22 cellular contexts compared by ENCODE assay signal in genomic region chr3:69339766-69340165, GRCh38. TPM values are rescaled to one million over a fixed set of nuclear protein-coding genes. Genes with fewer than 3 reads are reported as not detected.
DNase-seq lines count a peak whose midpoint lies in the region; ATAC-seq, FAIRE-seq and TF ChIP-seq lines count a peak whose summit lies in the region.
"Had no signal": no experiment of that assay in that cellular context is flagged by ENCODE, and none has a peak within 500 bp of the region (broad histone marks: within the 10 kb centered on the region; RNA-seq: fewer than 3 reads in every experiment).

No MANE protein-coding gene starts in this region.

- H4K20me1 ChIP-seq in BLaER1: peaks cover 59% of the 10 kb centered on the region
- H4K20me1 ChIP-seq in GM12878 (ENCODE audit: control insufficient read depth, insufficient read depth): no peaks in the 10 kb centered on the region

- SMC1A ChIA-PET in GM12878 (lab: Charles Lee; ENCODE audit: uncharacterized antibody, unreplicated experiment): interaction anchor here (0.6 to 1.7 kb wide), 5 partner anchors 10 to 775 kb away, joined by 3 to 9 read pairs (median 4); no protein-coding TSS in a partner anchor

- 5% methylated on average over 1 of the region's 1 CpG for WGBS in GM12878 (ENCODE audit: insufficient coverage, insufficient replicate concordance, low lambda C conversion rate, missing lambda C conversion rate)

- H3K4me2 ChIP-seq in BLaER1 (peak overlapping the region; percentile 39), GM12878 (ENCODE audit: control insufficient read depth, insufficient read depth) (no peak overlapping the region)
- H3K4me2 ChIP-seq: smooth muscle cell had no signal

- in situ Hi-C loops in GM12878 (cut with MboI): no loop called here

- H3K4me1 ChIP-seq in BLaER1 (peaks cover 71% of the 10 kb centered on the region), GM12878 (ENCODE audit: control insufficient read depth, insufficient read depth, low read length) (no peaks in the 10 kb centered on the region), left lung (peaks cover 5 to 28% of the 10 kb centered on the region in 2 donors)
- H3K4me1 ChIP-seq: parathyroid adenoma had no signal

- H2AFZ ChIP-seq in GM12878 (ENCODE audit: control insufficient read depth, low read depth, low read length): no peak overlapping the region
- H2AFZ ChIP-seq: parathyroid adenoma had no signal

- TF ChIP-seq EP300 in GM12878 (IDR thresholded peaks at IDR 0.05; ENCODE audit: borderline replicate concordance in 1 of 2, control insufficient read depth in 1 of 2, low read depth in 2 of 2, low read length in 2 of 2): no peak

- peak overlapping the region; percentile 22; the same call in 1 of the 2 replicates for H3K27ac ChIP-seq in BLaER1
- no peak overlapping the region for H3K27ac ChIP-seq in GM12878 (ENCODE audit: control insufficient read depth, insufficient read depth)
- H3K27ac ChIP-seq in left lung: peak overlapping the region in 1 of 2 donors; percentile 40
- H3K27ac ChIP-seq: parathyroid adenoma had no signal

- H3K27me3 ChIP-seq in BLaER1 (no peaks in the 10 kb centered on the region), GM12878 (replicated peaks in 1 of 2; ENCODE audit: control insufficient read depth in 2 of 2, insufficient read depth in 2 of 2, low read length in 1 of 2) (no peaks in the 10 kb centered on the region), left lung (no peaks in the 10 kb centered on the region)

- peak; percentile 87 to 91 for DNase-seq in Kasumi-1 (lab: John Stamatoyannopoulos, UW)
- no peak for DNase-seq in GM12878 (ENCODE audit: low read depth, low spot score)
- peak in 1 of 2 donors; percentile 49 for DNase-seq in left lung
- no peak for DNase-seq in NCI-H1436 (lab: John Stamatoyannopoulos, UW)
- DNase-seq in activated CD4-positive, alpha-beta T cell treated with anti-CD3 and anti-CD28 coated beads, Interleukin-2, amount 50 U/mL, for 4 hours: no peak
- no peak for DNase-seq in GM19239 (ENCODE audit: insufficient read length, low spot score)
- DNase-seq: activated gamma-delta T cell treated with Interleukin-2 at 50 U/mL for 16 hours, foreskin fibroblast, GF-D8, Karpas-422, naive B cell, NCI-H146, NCI-H345, SIG-M5, T-helper 9 cell had no signal

- H3K4me3 ChIP-seq in BLaER1 (no peak overlapping the region), GM12878 (no peak overlapping the region), left lung (no peak overlapping the region)
- H3K4me3 ChIP-seq: smooth muscle cell, thoracic aorta had no signal

- no peak for FAIRE-seq in GM12878 (lab: Jason Lieb, UNC)
- no peak for FAIRE-seq in GM19239 (lab: Jason Lieb, UNC)
- FAIRE-seq: astrocyte, H54 had no signal

- CTCF ChIA-PET in GM12878 (lab: Yijun Ruan, JAX): interaction anchor here (0.7 to 1.6 kb wide), 6 partner anchors 9 to 100 kb away, joined by 3 to 6 read pairs (median 3); no protein-coding TSS in a partner anchor

- peak; percentile 34; the same call in 2 of the 3 replicates for ATAC-seq in GM12878
- peak; percentile 57 for ATAC-seq in left lung
- no peak for ATAC-seq in HG03521 (IDR thresholded peaks at IDR 0.05; ENCODE audit: unreplicated experiment)

- H3K36me3 ChIP-seq in BLaER1 (peaks cover 59% of the 10 kb centered on the region), GM12878 (ENCODE audit: control insufficient read depth in 2 of 2, insufficient read depth in 2 of 2, low read length in 1 of 2) (no peaks in the 10 kb centered on the region), left lung (no peaks in the 10 kb centered on the region)
- H3K36me3 ChIP-seq: thoracic aorta had no signal

- H3K9ac ChIP-seq in BLaER1: peak overlapping the region; percentile 15; the same call in 1 of the 2 replicates
- no peak overlapping the region for H3K9ac ChIP-seq in GM12878 (ENCODE audit: control insufficient read depth, insufficient read depth, low read length)
- H3K9ac ChIP-seq: parathyroid adenoma had no signal

- TF ChIP-seq RAD21 in GM12878 (IDR thresholded peaks at IDR 0.05; ENCODE audit: insufficient read depth, low read depth, low read length): no peak

- no peaks in the 10 kb centered on the region for H3K79me2 ChIP-seq in GM12878 (ENCODE audit: control insufficient read depth, insufficient read depth, low read length)
- H3K79me2 ChIP-seq: parathyroid adenoma had no signal

- no TSS peak for BruUV-seq in GM12878 (replicated peaks; lab: Mats Ljungman, UMichigan)

- TF ChIP-seq POLR2A in GM12878 (IDR thresholded peaks at IDR 0.05; ENCODE audit: low read depth, low read length): no peak

- RAD21 ChIA-PET in GM12878 (lab: Charles Lee; ENCODE audit: unreplicated experiment): interaction anchor here (1.0 to 1.5 kb wide), 3 partner anchors 9 to 70 kb away, joined by 3 read pairs; no protein-coding TSS in a partner anchor

- TF ChIP-seq CTCF in GM12878 (IDR thresholded peaks at IDR 0.05 in 2 of 3, conservative IDR thresholded peaks at IDR 0.05 in 1 of 3; ENCODE audit: control insufficient read depth in 2 of 3, extremely low read depth in 1 of 3, insufficient read depth in 1 of 3, low read depth in 3 of 3, low read length in 3 of 3) (no peak), left lung (IDR thresholded peaks at IDR 0.05) (no peak)

- POLR2A ChIA-PET in GM12878 (lab: Charles Lee): no interaction called here

- intact Hi-C loops in GM12878 (cut with micrococcal nuclease; ENCODE audit: unreplicated experiment): no loop called here
- intact Hi-C loops in left lung (cut with DNase I): loop anchor here in 1 of 2 donors (10.0 kb wide), 1 partner anchor 55 kb away; no protein-coding TSS in a partner anchor

- H3K9me3 ChIP-seq in BLaER1: peaks cover 39% of the 10 kb centered on the region
- H3K9me3 ChIP-seq in GM12878 (replicated peaks; ENCODE audit: control insufficient read depth, insufficient read depth, low read length): no peaks in the 10 kb centered on the region; the same call in 2 of the 3 replicates
- peaks cover 0 to under 1% of the 10 kb centered on the region in 2 donors for H3K9me3 ChIP-seq in left lung
- H3K9me3 ChIP-seq: thoracic aorta had no signal

TF ChIP-seq in GM12878, 131 proteins besides CTCF, POLR2A, EP300 and RAD21:
- TF ChIP-seq ATF3 (IDR thresholded peaks at IDR 0.05; ENCODE audit: borderline replicate concordance, extremely low read depth, low read depth, low read length) (no peak), MYC (IDR thresholded peaks at IDR 0.05; ENCODE audit: insufficient read depth, insufficient read length, insufficient replicate concordance, low read length, severe bottlenecking) (no peak), SUZ12 (IDR thresholded peaks at IDR 0.05; ENCODE audit: unreplicated experiment) (no peak), SPI1 (IDR thresholded peaks at IDR 0.05; ENCODE audit: borderline replicate concordance, insufficient read depth, low read depth, low read length) (no peak), KDM1A (IDR thresholded peaks at IDR 0.05; ENCODE audit: borderline replicate concordance) (no peak), GATAD2B (conservative IDR thresholded peaks at IDR 0.05; ENCODE audit: low read depth) (no peak), NR2C2 (IDR thresholded peaks at IDR 0.05; ENCODE audit: borderline replicate concordance, control insufficient read depth, insufficient read length, low read depth) (no peak), HDGF (IDR thresholded peaks at IDR 0.05) (no peak)

RNA-seq across cellular contexts. Expression of gene FRMD4B, which starts 46.1 kb away (rescaled TPM):
- total RNA-seq in GM12878 (2013; cell fraction: nucleolus; rRNA removed): 90.0 and 92.7 TPM in 2 replicates
- total RNA-seq in GM12878 (2014; rRNA removed): 8.2 and 9.0 TPM in 2 replicates
- total RNA-seq in GM12878 (2014; rRNA removed; fragmentation: Illumina TruSeq; extraction: Trizol): 10.6 and 10.8 TPM in 2 replicates
- total RNA-seq in GM12878 (2021): 6.9 TPM in 2 replicates
- polyA plus RNA-seq in GM12878 (2011; ENCODE audit: low read depth): 0.08 TPM
- 6.7 and 6.9 TPM in 2 replicates for polyA plus RNA-seq in GM12878 (2011; rRNA removed)
- polyA plus RNA-seq in GM12878 (2011; cell fraction: cytosol; rRNA removed): 4.5 and 5.4 TPM in 2 replicates
- polyA plus RNA-seq in GM12878 (2011; cell fraction: nucleus; rRNA removed): 7.4 and 7.7 TPM in 2 replicates
- polyA plus RNA-seq in GM12878 (2012): 0.89 and 1.1 TPM in 2 replicates
- polyA plus RNA-seq in GM12878 (2014; fragmentation: Illumina TruSeq; extraction: Trizol): 9.1 and 9.8 TPM in 2 replicates
- polyA plus RNA-seq in GM12878 (2014; fragmentation: Nextera tagmentation; extraction: Ambion mirVana): 10 to 100 TPM in 1 of 2 experiments, 1 to 10 TPM in 1; 7.0 to 11.4 TPM
- 7.5 and 9.0 TPM in 2 replicates for polyA plus RNA-seq in GM12878 (2014; rRNA removed)
- polyA plus RNA-seq in GM12878 (2016; fragmentation: Nextera tagmentation; extraction: Ambion mirVana): 1 to 10 TPM; 3.9 to 7.0 TPM
- 10.0 and 11.8 TPM in 2 replicates for polyA minus RNA-seq in GM12878 (2011; rRNA and poly(A)+ RNA removed)
- polyA minus RNA-seq in GM12878 (2011; cell fraction: cytosol; rRNA and poly(A)+ RNA removed): 2.7 and 3.7 TPM in 2 replicates
- 7.7 and 11.7 TPM in 2 replicates for polyA minus RNA-seq in GM12878 (2011; cell fraction: nucleus; rRNA and poly(A)+ RNA removed)
- 10 to 100 TPM; 49.0 to 70.6 TPM for total RNA-seq in left lung

Comparison
In these comparisons a context has a peak if more than half of its experiments do, and no peak if none do; other contexts are left out.
1. DNase-seq: peak in Kasumi-1 (2 of 2); none in GM12878 (single experiment), NCI-H1436 (single experiment), activated CD4-positive, alpha-beta T cell treated with anti-CD3 and anti-CD28 coated beads, Interleukin-2, amount 50 U/mL, for 4 hours (0 of 2) and GM19239 (single experiment).